In genomic region chr10:3681642-3682554, GRCh38 we compare ENCODE assay signal across 19 cellular contexts.
A peak's percentile ranks its signal among the peaks of the same experiment; 100 is the strongest.
DNase-seq lines count a peak whose midpoint lies in the region; ATAC-seq and TF ChIP-seq lines count a peak whose summit lies in the region.
"Had no signal": no experiment of that assay in that cellular context is flagged by ENCODE, and none has a peak within 500 bp of the region (broad histone marks: within the 10 kb centered on the region; RNA-seq: fewer than 3 reads in every experiment).

No MANE protein-coding gene starts in this region.

- H3K4me3 ChIP-seq in astrocyte of the cerebellum (ENCODE audit: low read depth, low read length) (no peak overlapping the region), right atrium auricular region (no peak overlapping the region), psoas muscle (peak overlapping the region; percentile 32), mucosa of descending colon (no peak overlapping the region)

- H3K27ac ChIP-seq in right atrium auricular region (peak overlapping the region; percentile 33 to 69), psoas muscle (no peak overlapping the region)
- H3K27ac ChIP-seq: RWPE1 had no signal

- ATAC-seq in psoas muscle (peak in 2 of 4 donors; percentile 56 to 57), mucosa of descending colon (no peak)
- ATAC-seq: HCT116, sciatic nerve had no signal

- WGBS in psoas muscle, 3 donors, result 45 to 69% (median 53%) methylated on average over 23 of the region's 23 CpGs

- no peaks in the 10 kb centered on the region for H3K27me3 ChIP-seq in right atrium auricular region
- H3K27me3 ChIP-seq in psoas muscle (ENCODE audit: insufficient read depth in 3 of 3, low read length in 2 of 3), result no peaks in the 10 kb centered on the region

- peaks cover 0 to 5% of the 10 kb centered on the region in 2 donors for H3K4me1 ChIP-seq in right atrium auricular region
- H3K4me1 ChIP-seq in psoas muscle, result no peaks in the 10 kb centered on the region
- H3K4me1 ChIP-seq in mucosa of descending colon (ENCODE audit: low read depth), result no peaks in the 10 kb centered on the region

- intact Hi-C loops in psoas muscle (cut with DNase I) (no loop called here), mucosa of descending colon (cut with DNase I, micrococcal nuclease) (no loop called here)

- H3K9me3 ChIP-seq in right atrium auricular region (no peaks in the 10 kb centered on the region), psoas muscle (no peaks in the 10 kb centered on the region), mucosa of descending colon (no peaks in the 10 kb centered on the region)

- H3K36me3 ChIP-seq in right atrium auricular region, result no peaks in the 10 kb centered on the region
- H3K36me3 ChIP-seq in psoas muscle (ENCODE audit: insufficient read depth in 1 of 2, low read depth in 1 of 2), result no peaks in the 10 kb centered on the region
- H3K36me3 ChIP-seq in mucosa of descending colon (ENCODE audit: low read depth), result no peaks in the 10 kb centered on the region

- in situ Hi-C loops in astrocyte of the cerebellum (cut with HindIII; ENCODE audit: low sequenced_read_pairs), result no loop called here

- DNase-seq in NCI-H146 treated with DMSO at 0.1 percent for 48 hours (lab: John Stamatoyannopoulos, UW; ENCODE audit: unreplicated experiment) (peak; percentile 71), astrocyte of the cerebellum (ENCODE audit: low read depth) (peak; percentile 23), right atrium auricular region (ENCODE audit: low spot score) (no peak), psoas muscle (no peak), RPMI8226 (no peak), mucosa of descending colon (no peak), NCI-H446 treated with DMSO at 0.1 percent for 48 hours (lab: John Stamatoyannopoulos, UW) (no peak)
- DNase-seq: activated CD4-positive, alpha-beta memory T cell treated with anti-CD3 and anti-CD28 coated beads for 36 hours; activated T-cell treated with anti-CD3 and anti-CD28 coated beads, Interleukin-2, amount 50 U/mL, for 48 hours; cerebellar nuclear complex; foreskin melanocyte; NCI-H1930; NCI-H526; stimulated activated CD4-positive, alpha-beta T cell treated with anti-CD3 and anti-CD28 coated beads, Interleukin-4, amount 100 ng/mL, for 1 hour; stimulated activated CD8-positive, alpha-beta memory T cell treated with anti-CD3 and anti-CD28 coated beads, Interleukin-4, amount 100 ng/mL, for 48 hours; SW 1271 had no signal

- TF ChIP-seq CTCF in astrocyte of the cerebellum (IDR thresholded peaks at IDR 0.05; ENCODE audit: low read depth, low read length, missing control alignments), result peak; percentile 35
- TF ChIP-seq CTCF in right atrium auricular region (IDR thresholded peaks at IDR 0.05), result no peak
- TF ChIP-seq CTCF in psoas muscle (IDR thresholded peaks at IDR 0.05), result no peak
- TF ChIP-seq CTCF in mucosa of descending colon (IDR thresholded peaks at IDR 0.05), result no peak

Comparison
In these comparisons a context has a peak if more than half of its experiments do, and no peak if none do; other contexts are left out.
1. DNase-seq: peak in NCI-H146 treated with DMSO at 0.1 percent for 48 hours (single experiment) and astrocyte of the cerebellum (single experiment); none in right atrium auricular region (single experiment), psoas muscle (0 of 2), RPMI8226 (single experiment), mucosa of descending colon (0 of 3) and NCI-H446 treated with DMSO at 0.1 percent for 48 hours (single experiment).